14 cellular contexts compared by ENCODE assay signal in the genomic region with DNA sequence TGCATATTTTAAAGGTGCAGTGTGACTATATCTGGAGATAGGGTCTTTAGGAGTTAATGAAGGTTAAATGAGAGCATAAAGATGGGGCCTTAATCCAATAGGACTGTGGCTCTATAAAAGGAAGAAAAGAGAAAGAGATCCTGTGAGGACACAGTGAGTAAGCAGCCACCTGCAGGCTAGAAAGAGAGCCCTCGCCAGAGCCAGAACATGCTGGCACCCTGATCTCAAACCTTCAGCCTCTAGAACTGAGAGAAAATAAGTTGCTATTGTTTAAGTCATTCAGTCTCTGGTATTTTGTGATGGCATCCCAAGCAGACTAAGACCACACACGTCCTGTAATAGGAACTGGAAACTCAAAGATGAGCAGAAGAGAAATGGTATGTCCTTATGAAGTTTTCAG. TPM values are rescaled to one million over a fixed set of nuclear protein-coding genes. Genes with fewer than 3 reads are reported as not detected.
"Had no signal": no experiment of that assay in that cellular context is flagged by ENCODE, and none has a peak within 500 bp of the region (broad histone marks: within the 10 kb centered on the region; RNA-seq: fewer than 3 reads in every experiment).

No MANE protein-coding gene starts in this region.

- H3K4me1 ChIP-seq: ascending aorta, left lung, uterus had no signal

- ATAC-seq: activated naive CD8-positive, alpha-beta T cell treated with anti-CD3 and anti-CD28 coated beads, Interleukin-2, amount 50 U/mL, for 24 hours; effector memory CD8-positive, alpha-beta T cell; esophagus mucosa; left lung had no signal

- H3K9me3 ChIP-seq: ascending aorta, left lung, uterus had no signal

- H3K27ac ChIP-seq: ascending aorta, coronary artery, left lung, uterus had no signal

- H3K27me3 ChIP-seq: ascending aorta, left lung, uterus had no signal

- H3K36me3 ChIP-seq: ascending aorta, left lung, uterus had no signal

- DNase-seq: activated B cell treated with CpG ODN at 0.5 μM for 24 hours; activated CD4-positive, alpha-beta T cell treated with anti-CD3 and anti-CD28 coated beads, Interleukin-2, amount 10 ng/mL, durations not matched to agents 7 days and 5 days; activated CD8-positive, alpha-beta memory T cell treated with anti-CD3 and anti-CD28 coated beads for 24 hours; activated naive CD4-positive, alpha-beta T cell treated with Interleukin-2 at 50 U/mL for 16 hours; activated naive CD8-positive, alpha-beta T cell treated with anti-CD3 and anti-CD28 coated beads, Interleukin-2, amount 50 U/mL, for 24 hours; caudate nucleus; effector memory CD8-positive, alpha-beta T cell; left lung; stimulated activated CD4-positive, alpha-beta T cell treated with anti-CD3 and anti-CD28 coated beads, Interleukin-4, amount 100 ng/mL, for 4 hours; T-helper 1 cell; uterus had no signal

- H3K4me3 ChIP-seq: ascending aorta, coronary artery, left lung, uterus had no signal

RNA-seq across cellular contexts. Expression of gene RNF180, which starts 41.0 kb away (rescaled TPM):
- total RNA-seq: activated B cell treated with CpG ODN at 0.5 μM for 24 hours; activated CD4-positive, alpha-beta T cell treated with anti-CD3 and anti-CD28 coated beads, Interleukin-2, amount 10 ng/mL, durations not matched to agents 7 days and 5 days had no signal
